Comparison of ENCODE assay signal across 10 cellular contexts in the genomic region with DNA sequence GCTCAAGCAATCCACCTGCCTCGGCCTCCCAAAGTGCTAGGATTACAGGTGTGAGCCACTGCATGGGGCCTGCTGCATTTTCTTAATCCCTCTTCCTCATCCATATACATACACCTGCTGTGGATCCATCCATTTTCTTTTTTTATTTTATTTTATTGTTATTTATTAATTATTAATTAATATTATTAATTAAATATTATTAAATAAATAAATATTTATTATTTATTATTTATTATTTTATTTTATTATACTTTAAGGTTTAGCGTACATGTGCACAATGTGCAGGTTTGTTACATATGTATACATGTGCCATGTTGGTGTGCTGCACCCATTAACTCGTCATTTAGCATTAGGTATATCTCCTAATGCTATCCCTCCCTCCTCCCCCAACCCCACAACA. TPM values are rescaled to one million over a fixed set of nuclear protein-coding genes. Genes with fewer than 3 reads are reported as not detected.
"Had no signal": no experiment of that assay in that cellular context is flagged by ENCODE, and none has a peak within 500 bp of the region (broad histone marks: within the 10 kb centered on the region; RNA-seq: fewer than 3 reads in every experiment).

No MANE protein-coding gene starts in this region.

RNA-seq across cellular contexts. Expression of a gene that starts 10.4 kb away (rescaled TPM):
- total RNA-seq: kidney epithelial cell, left cardiac atrium, left colon, left lobe of liver, left lung, left ventricle myocardium inferior, left ventricle myocardium superior, lung, lung microvascular endothelial cell had no signal
- polyA plus RNA-seq: keratinocyte had no signal
